In genomic region chr19:33293255-33294057, GRCh38 we compare ENCODE assay signal across 8 cellular contexts. TPM values are rescaled to one million over a fixed set of nuclear protein-coding genes. Genes with fewer than 3 reads are reported as not detected.
DNase-seq lines count a peak whose midpoint lies in the region; ATAC-seq and TF ChIP-seq lines count a peak whose summit lies in the region.

No MANE protein-coding gene starts in this region.

- H3K9me3 Mint-ChIP-seq in neural crest cell = peaks cover 5% of the 10 kb centered on the region

- no peaks in the 10 kb centered on the region for H3K36me3 Mint-ChIP-seq in neural crest cell (ENCODE audit: low read depth)

- H3K4me3 Mint-ChIP-seq in neural crest cell = no peak overlapping the region

- ATAC-seq in HG03571 (IDR thresholded peaks at IDR 0.05; ENCODE audit: unreplicated experiment) (no peak), HG02884 (IDR thresholded peaks at IDR 0.05; ENCODE audit: unreplicated experiment) (no peak)

- H3K4me1 Mint-ChIP-seq in neural crest cell = peaks cover 7% of the 10 kb centered on the region

- DNase-seq in COLO829 (ENCODE audit: low spot score) = peak; percentile 16
- peak; percentile 77 for DNase-seq in NCI-H146 treated with DMSO at 0.1 percent for 48 hours (lab: John Stamatoyannopoulos, UW; ENCODE audit: unreplicated experiment)
- DNase-seq in cerebellar cortex (ENCODE audit: low spot score) = peak; percentile 37
- DNase-seq in neural crest cell (ENCODE audit: low read depth, low spot score) = no peak
- DNase-seq in stimulated activated CD4-positive, alpha-beta T cell treated with anti-CD3 and anti-CD28 coated beads, Interleukin-2, amount 100 ng/mL, for 24 hours = no peak
- no peak for DNase-seq in NAMALWA (ENCODE audit: low spot score)

- H3K27me3 Mint-ChIP-seq in neural crest cell (ENCODE audit: low read depth) = peaks cover 15% of the 10 kb centered on the region

- no peak for TF ChIP-seq CTCF in neural crest cell (conservative IDR thresholded peaks at IDR 0.05)

- H3K27ac Mint-ChIP-seq in neural crest cell (ENCODE audit: unreplicated experiment) = peak overlapping the region; percentile 50

RNA-seq across cellular contexts. Expression of gene CEBPA, which starts 8.9 kb away (rescaled TPM):
- total RNA-seq in neural crest cell = 1.5 and 1.7 TPM in 2 replicates

Comparison
In these comparisons a context has a peak if more than half of its experiments do, and no peak if none do; other contexts are left out.
1. DNase-seq: peak in COLO829 (single experiment), NCI-H146 treated with DMSO at 0.1 percent for 48 hours (single experiment) and cerebellar cortex (single experiment); none in neural crest cell (single experiment), stimulated activated CD4-positive, alpha-beta T cell treated with anti-CD3 and anti-CD28 coated beads, Interleukin-2, amount 100 ng/mL, for 24 hours (0 of 2) and NAMALWA (single experiment).